22 cellular contexts compared by ENCODE assay signal in genomic region chr18:49029628-49030027, GRCh38.
"Had no signal": no experiment of that assay in that cellular context is flagged by ENCODE, and none has a peak within 500 bp of the region (broad histone marks: within the 10 kb centered on the region; RNA-seq: fewer than 3 reads in every experiment).

No MANE protein-coding gene starts in this region.

- H3K27me3 ChIP-seq: dorsolateral prefrontal cortex, esophagus squamous epithelium, foreskin keratinocyte, right lobe of liver, suprapubic skin, thyroid gland, uterus had no signal

- H3K27ac ChIP-seq: dorsolateral prefrontal cortex, esophagus squamous epithelium, foreskin keratinocyte, parathyroid adenoma, prostate gland, right lobe of liver, suprapubic skin, thyroid gland, uterus had no signal

- H3K27ac Mint-ChIP-seq: effector memory CD8-positive, alpha-beta T cell; stimulated activated effector memory CD8-positive, alpha-beta T cell treated with anti-CD3 and anti-CD28 coated beads, Interleukin-12 subunit alpha, Interleukin-12 subunit beta, amount 100 ng/mL, for 72 hours; type B pancreatic cell had no signal

- H3K36me3 ChIP-seq: esophagus squamous epithelium, prostate gland, right lobe of liver, suprapubic skin, thyroid gland, uterus had no signal

- H3K4me3 Mint-ChIP-seq: effector memory CD8-positive, alpha-beta T cell; naive thymus-derived CD8-positive, alpha-beta T cell; stimulated activated effector memory CD8-positive, alpha-beta T cell treated with anti-CD3 and anti-CD28 coated beads, Interleukin-12 subunit alpha, Interleukin-12 subunit beta, amount 100 ng/mL, for 72 hours; type B pancreatic cell had no signal

- H3K4me3 ChIP-seq: dorsolateral prefrontal cortex, esophagus squamous epithelium, mucosa of descending colon, prostate gland, right lobe of liver, suprapubic skin, thyroid gland, uterus had no signal

- H3K9me3 ChIP-seq: esophagus squamous epithelium, mucosa of descending colon, prostate gland, right lobe of liver, suprapubic skin, thyroid gland, uterus had no signal

- DNase-seq: cortex of kidney; effector memory CD8-positive, alpha-beta T cell; esophagus squamous epithelium; foreskin keratinocyte; hippocampal formation; kidney glomerular epithelial cell; mammary epithelial cell; mucosa of descending colon; naive thymus-derived CD8-positive, alpha-beta T cell; occipital lobe; right lobe of liver; stimulated activated CD4-positive, alpha-beta T cell treated with anti-CD3 and anti-CD28 coated beads, Interleukin-4, amount 100 ng/mL, for 1 hour; stimulated activated CD8-positive, alpha-beta memory T cell treated with anti-CD3 and anti-CD28 coated beads, Interleukin-4, amount 100 ng/mL, for 48 hours; stimulated activated naive CD8-positive, alpha-beta T cell treated with anti-CD3 and anti-CD28 coated beads, Interleukin-15, Interleukin-2, amounts not matched to agents 100 U/mL and 50 U/mL, for 24 hours; thyroid gland; uterus had no signal

- ATAC-seq: effector memory CD8-positive, alpha-beta T cell; foreskin keratinocyte; mucosa of descending colon; naive thymus-derived CD8-positive, alpha-beta T cell; right lobe of liver; stimulated activated effector memory CD8-positive, alpha-beta T cell treated with anti-CD3 and anti-CD28 coated beads, Interleukin-12 subunit alpha, Interleukin-12 subunit beta, amount 100 ng/mL, for 72 hours; stimulated activated naive CD8-positive, alpha-beta T cell treated with anti-CD3 and anti-CD28 coated beads, Interleukin-15, Interleukin-2, amounts not matched to agents 100 U/mL and 50 U/mL, for 24 hours had no signal

- H3K9me3 Mint-ChIP-seq: effector memory CD8-positive, alpha-beta T cell; naive thymus-derived CD8-positive, alpha-beta T cell; stimulated activated effector memory CD8-positive, alpha-beta T cell treated with anti-CD3 and anti-CD28 coated beads, Interleukin-12 subunit alpha, Interleukin-12 subunit beta, amount 100 ng/mL, for 72 hours; type B pancreatic cell had no signal

- H3K9ac ChIP-seq: parathyroid adenoma had no signal

- H2AFZ ChIP-seq: parathyroid adenoma had no signal

- H3K36me3 Mint-ChIP-seq: naive thymus-derived CD8-positive, alpha-beta T cell; stimulated activated effector memory CD8-positive, alpha-beta T cell treated with anti-CD3 and anti-CD28 coated beads, Interleukin-12 subunit alpha, Interleukin-12 subunit beta, amount 100 ng/mL, for 72 hours; type B pancreatic cell had no signal

- H3K4me1 ChIP-seq: esophagus squamous epithelium, foreskin keratinocyte, parathyroid adenoma, prostate gland, right lobe of liver, suprapubic skin, thyroid gland, uterus had no signal
